ENCODE assay signal across 1 cellular context in the genomic region with DNA sequence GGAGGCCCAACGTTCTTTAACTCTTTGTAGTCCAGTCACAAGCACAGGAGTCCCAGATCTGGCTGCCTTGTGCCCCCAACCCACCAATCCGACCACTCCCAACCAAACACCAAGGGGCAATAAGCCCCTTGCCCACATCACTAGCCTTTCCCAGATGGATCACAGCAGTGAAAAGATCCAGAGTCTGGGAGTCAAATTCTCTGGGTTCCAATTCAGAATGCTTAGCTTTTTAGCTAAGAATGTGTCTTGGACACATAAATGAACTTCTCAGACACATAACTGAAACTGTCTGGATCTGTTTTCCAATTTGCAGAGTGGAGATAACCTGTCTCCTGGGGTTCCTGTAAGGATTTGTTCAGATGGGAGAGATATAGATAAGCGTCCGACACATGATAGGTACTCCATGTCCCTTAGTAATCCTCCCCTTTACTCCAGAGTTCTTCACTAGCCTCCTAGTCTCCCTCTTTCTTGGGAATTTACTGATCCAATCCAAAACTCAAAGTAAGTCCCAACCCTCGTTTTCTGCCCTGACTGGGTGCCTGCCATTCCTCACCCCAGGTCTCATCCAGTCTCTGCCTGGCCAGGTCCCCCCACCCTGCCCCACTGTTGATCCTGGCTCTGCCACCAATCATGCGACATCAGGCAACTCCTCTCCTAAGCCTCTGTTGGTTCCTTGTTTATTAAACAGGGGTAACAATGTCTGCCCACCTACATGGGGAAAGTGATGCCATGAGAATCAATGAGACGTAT.
TF ChIP-seq lines count a peak whose summit lies in the region.

No MANE protein-coding gene starts in this region.

TF ChIP-seq in HCT116, 20 proteins besides CTCF, POLR2A, EP300 and RAD21:
- TF ChIP-seq SP1 (IDR thresholded peaks at IDR 0.05; ENCODE audit: low read depth): no peak
- TF ChIP-seq EZH2 (IDR thresholded peaks at IDR 0.05): no peak
- no peak for TF ChIP-seq SIN3A (IDR thresholded peaks at IDR 0.05; ENCODE audit: low read depth)
- TF ChIP-seq FOSL1 (IDR thresholded peaks at IDR 0.05; ENCODE audit: low read depth): no peak
- TF ChIP-seq, protein P1, sequence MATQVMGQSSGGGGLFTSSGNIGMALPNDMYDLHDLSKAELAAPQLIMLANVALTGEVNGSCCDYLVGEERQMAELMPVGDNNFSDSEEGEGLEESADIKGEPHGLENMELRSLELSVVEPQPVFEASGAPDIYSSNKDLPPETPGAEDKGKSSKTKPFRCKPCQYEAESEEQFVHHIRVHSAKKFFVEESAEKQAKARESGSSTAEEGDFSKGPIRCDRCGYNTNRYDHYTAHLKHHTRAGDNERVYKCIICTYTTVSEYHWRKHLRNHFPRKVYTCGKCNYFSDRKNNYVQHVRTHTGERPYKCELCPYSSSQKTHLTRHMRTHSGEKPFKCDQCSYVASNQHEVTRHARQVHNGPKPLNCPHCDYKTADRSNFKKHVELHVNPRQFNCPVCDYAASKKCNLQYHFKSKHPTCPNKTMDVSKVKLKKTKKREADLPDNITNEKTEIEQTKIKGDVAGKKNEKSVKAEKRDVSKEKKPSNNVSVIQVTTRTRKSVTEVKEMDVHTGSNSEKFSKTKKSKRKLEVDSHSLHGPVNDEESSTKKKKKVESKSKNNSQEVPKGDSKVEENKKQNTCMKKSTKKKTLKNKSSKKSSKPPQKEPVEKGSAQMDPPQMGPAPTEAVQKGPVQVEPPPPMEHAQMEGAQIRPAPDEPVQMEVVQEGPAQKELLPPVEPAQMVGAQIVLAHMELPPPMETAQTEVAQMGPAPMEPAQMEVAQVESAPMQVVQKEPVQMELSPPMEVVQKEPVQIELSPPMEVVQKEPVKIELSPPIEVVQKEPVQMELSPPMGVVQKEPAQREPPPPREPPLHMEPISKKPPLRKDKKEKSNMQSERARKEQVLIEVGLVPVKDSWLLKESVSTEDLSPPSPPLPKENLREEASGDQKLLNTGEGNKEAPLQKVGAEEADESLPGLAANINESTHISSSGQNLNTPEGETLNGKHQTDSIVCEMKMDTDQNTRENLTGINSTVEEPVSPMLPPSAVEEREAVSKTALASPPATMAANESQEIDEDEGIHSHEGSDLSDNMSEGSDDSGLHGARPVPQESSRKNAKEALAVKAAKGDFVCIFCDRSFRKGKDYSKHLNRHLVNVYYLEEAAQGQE (IDR thresholded peaks at IDR 0.05; ENCODE audit: low read depth): no peak
- TF ChIP-seq, protein P2, sequence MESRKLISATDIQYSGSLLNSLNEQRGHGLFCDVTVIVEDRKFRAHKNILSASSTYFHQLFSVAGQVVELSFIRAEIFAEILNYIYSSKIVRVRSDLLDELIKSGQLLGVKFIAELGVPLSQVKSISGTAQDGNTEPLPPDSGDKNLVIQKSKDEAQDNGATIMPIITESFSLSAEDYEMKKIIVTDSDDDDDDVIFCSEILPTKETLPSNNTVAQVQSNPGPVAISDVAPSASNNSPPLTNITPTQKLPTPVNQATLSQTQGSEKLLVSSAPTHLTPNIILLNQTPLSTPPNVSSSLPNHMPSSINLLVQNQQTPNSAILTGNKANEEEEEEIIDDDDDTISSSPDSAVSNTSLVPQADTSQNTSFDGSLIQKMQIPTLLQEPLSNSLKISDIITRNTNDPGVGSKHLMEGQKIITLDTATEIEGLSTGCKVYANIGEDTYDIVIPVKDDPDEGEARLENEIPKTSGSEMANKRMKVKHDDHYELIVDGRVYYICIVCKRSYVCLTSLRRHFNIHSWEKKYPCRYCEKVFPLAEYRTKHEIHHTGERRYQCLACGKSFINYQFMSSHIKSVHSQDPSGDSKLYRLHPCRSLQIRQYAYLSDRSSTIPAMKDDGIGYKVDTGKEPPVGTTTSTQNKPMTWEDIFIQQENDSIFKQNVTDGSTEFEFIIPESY (IDR thresholded peaks at IDR 0.05; ENCODE audit: extremely low read depth, insufficient replicate concordance, low read length): no peak
